Comparison of ENCODE assay signal across 8 cellular contexts in genomic region chr5:137622850-137623249, GRCh38.
A peak's percentile ranks its signal among the peaks of the same experiment; 100 is the strongest.
DNase-seq lines count a peak whose midpoint lies in the region; ATAC-seq and TF ChIP-seq lines count a peak whose summit lies in the region.

No MANE protein-coding gene starts in this region.

- H3K4me3 ChIP-seq in adrenal gland (no peak overlapping the region), right cardiac atrium (ENCODE audit: low read length) (no peak overlapping the region)

- TF ChIP-seq CTCF in adrenal gland (IDR thresholded peaks at IDR 0.05): no peak

- TF ChIP-seq POLR2A in adrenal gland (IDR thresholded peaks at IDR 0.05): peak in 1 of 2 donors; percentile 75

- H3K27me3 ChIP-seq in adrenal gland: no peaks in the 10 kb centered on the region
- no peaks in the 10 kb centered on the region for H3K27me3 ChIP-seq in right cardiac atrium (ENCODE audit: control insufficient read depth, insufficient read depth)

- ATAC-seq in HG03060 (IDR thresholded peaks at IDR 0.05; ENCODE audit: low read depth, unreplicated experiment): peak; percentile 53
- ATAC-seq in right cardiac atrium: peak; percentile 63 to 71
- no peak for ATAC-seq in HG03442 (IDR thresholded peaks at IDR 0.05; ENCODE audit: unreplicated experiment)
- ATAC-seq in HG03460 (IDR thresholded peaks at IDR 0.05; ENCODE audit: unreplicated experiment): no peak

- WGBS in adrenal gland, 4 donors: 29 to 38% (median 35%) methylated on average over 5 of the region's 5 CpGs
- WGBS in right cardiac atrium: 55% methylated on average over 5 of the region's 5 CpGs

- no peaks in the 10 kb centered on the region for H3K36me3 ChIP-seq in adrenal gland (replicated peaks in 1 of 2)

- H3K27ac ChIP-seq in adrenal gland (peak overlapping the region; percentile 8 to 93 (median 85)), right cardiac atrium (ENCODE audit: low read length) (peak overlapping the region; percentile 96)

- DNase-seq in adrenal gland: peak; percentile 87 to 99 (median 97)
- DNase-seq in right cardiac atrium: peak; percentile 74 to 88 (median 85)
- peak; percentile 94 for DNase-seq in superior temporal gyrus (ENCODE audit: extremely low spot score)
- DNase-seq in DMS79 (lab: John Stamatoyannopoulos, UW): no peak
- DNase-seq in NCI-H774 (lab: John Stamatoyannopoulos, UW): no peak

- intact Hi-C loops in adrenal gland (cut with DNase I): no loop called here
- intact Hi-C loops in right cardiac atrium (cut with DNase I): loop anchor here in 1 of 4 donors (10.0 kb wide), 1 partner anchor 122 kb away; no protein-coding TSS in a partner anchor

- no peaks in the 10 kb centered on the region for H3K9me3 ChIP-seq in adrenal gland (replicated peaks in 1 of 3)
- H3K9me3 ChIP-seq in right cardiac atrium (ENCODE audit: control insufficient read depth, low read length): no peaks in the 10 kb centered on the region

- H3K4me1 ChIP-seq in adrenal gland (replicated peaks in 1 of 2) (peaks cover 21 to 25% of the 10 kb centered on the region in 2 donors), right cardiac atrium (ENCODE audit: control insufficient read depth, insufficient read depth, low read length) (peaks cover 11% of the 10 kb centered on the region)

Comparison
In these comparisons a context has a peak if more than half of its experiments do, and no peak if none do; other contexts are left out.
1. ATAC-seq: peak in HG03060 (single experiment) and right cardiac atrium (2 of 2); none in HG03442 (single experiment) and HG03460 (single experiment).
2. DNase-seq: peak in adrenal gland (7 of 7), right cardiac atrium (3 of 3) and superior temporal gyrus (single experiment); none in DMS79 (single experiment) and NCI-H774 (single experiment).